ENCODE assay signal across 8 cellular contexts in genomic region chr22:31637938-31638618, GRCh38. TPM values are rescaled to one million over a fixed set of nuclear protein-coding genes. Genes with fewer than 3 reads are reported as not detected.
DNase-seq lines count a peak whose midpoint lies in the region; ATAC-seq and TF ChIP-seq lines count a peak whose summit lies in the region.

No MANE protein-coding gene starts in this region.

- DNase-seq in T-helper 2 cell treated with Interferon-gamma antibody and Interleukin-4, amounts not matched to agents 5 μg/mL and 100 μg/mL, for 36 hours (ENCODE audit: low spot score): no peak
- no peak for DNase-seq in T-helper 2 cell
- peak; percentile 56 for DNase-seq in HT1080 (ENCODE audit: low read depth)
- DNase-seq in ascending aorta (ENCODE audit: low spot score in 2 of 2): no peak
- DNase-seq in memory B cell (ENCODE audit: low spot score in 2 of 2): no peak
- no peak for DNase-seq in NCI-H2196 treated with DMSO at 0.1 percent for 48 hours (lab: John Stamatoyannopoulos, UW; ENCODE audit: unreplicated experiment)
- DNase-seq in NCI-H2196 (lab: John Stamatoyannopoulos, UW; ENCODE audit: unreplicated experiment): no peak
- DNase-seq in superior temporal gyrus (ENCODE audit: extremely low spot score): no peak

- no peaks in the 10 kb centered on the region for H3K27me3 ChIP-seq in ascending aorta

- peak overlapping the region; percentile 4 to 17 for H3K4me3 ChIP-seq in ascending aorta

- peaks cover 7% of the 10 kb centered on the region for H3K36me3 Mint-ChIP-seq in T-helper 2 cell treated with Interferon-gamma antibody and Interleukin-4, amounts not matched to agents 5 μg/mL and 100 μg/mL, for 36 hours (ENCODE audit: low read depth)
- H3K36me3 Mint-ChIP-seq in memory B cell: peaks cover 2% of the 10 kb centered on the region

- intact Hi-C loops in ascending aorta (cut with DNase I): no loop called here

- no peaks in the 10 kb centered on the region for H3K9me3 Mint-ChIP-seq in T-helper 2 cell treated with Interferon-gamma antibody and Interleukin-4, amounts not matched to agents 5 μg/mL and 100 μg/mL, for 36 hours
- H3K9me3 Mint-ChIP-seq in memory B cell: no peaks in the 10 kb centered on the region

- H3K9me3 ChIP-seq in ascending aorta: no peaks in the 10 kb centered on the region

- H3K27me3 Mint-ChIP-seq in T-helper 2 cell treated with Interferon-gamma antibody and Interleukin-4, amounts not matched to agents 5 μg/mL and 100 μg/mL, for 36 hours (ENCODE audit: low read depth): no peaks in the 10 kb centered on the region
- H3K27me3 Mint-ChIP-seq in memory B cell: no peaks in the 10 kb centered on the region

- no peaks in the 10 kb centered on the region for H3K36me3 ChIP-seq in ascending aorta

- H3K27ac ChIP-seq in ascending aorta: peak overlapping the region; percentile 67 to 85

- H3K4me3 Mint-ChIP-seq in T-helper 2 cell treated with Interferon-gamma antibody and Interleukin-4, amounts not matched to agents 5 μg/mL and 100 μg/mL, for 36 hours: peak overlapping the region; percentile 29
- H3K4me3 Mint-ChIP-seq in memory B cell: peak overlapping the region; percentile 67

- peak; percentile 63 for ATAC-seq in memory B cell (ENCODE audit: low read depth)

- peaks cover 3 to 7% of the 10 kb centered on the region in 2 donors for H3K4me1 ChIP-seq in ascending aorta

- TF ChIP-seq CTCF in ascending aorta (IDR thresholded peaks at IDR 0.05): no peak

- peaks cover 30% of the 10 kb centered on the region for H3K4me1 Mint-ChIP-seq in T-helper 2 cell treated with Interferon-gamma antibody and Interleukin-4, amounts not matched to agents 5 μg/mL and 100 μg/mL, for 36 hours (ENCODE audit: low read depth)
- H3K4me1 Mint-ChIP-seq in memory B cell: peaks cover 33% of the 10 kb centered on the region

- peak overlapping the region; percentile 75 for H3K27ac Mint-ChIP-seq in T-helper 2 cell treated with Interferon-gamma antibody and Interleukin-4, amounts not matched to agents 5 μg/mL and 100 μg/mL, for 36 hours
- peak overlapping the region; percentile 26 for H3K27ac Mint-ChIP-seq in memory B cell

RNA-seq across cellular contexts. Expression of gene PISD, which starts 23.9 kb away (rescaled TPM):
- 49.1 and 52.2 TPM in 2 replicates for total RNA-seq in HT1080 (2014; rRNA removed; shearing (Covaris generic))
- polyA plus RNA-seq in HT1080 (2015; cell fraction: cytosol; rRNA removed): 25.0 and 26.7 TPM in 2 replicates
- polyA plus RNA-seq in HT1080 (2015; cell fraction: nucleus; rRNA removed): 58.2 and 64.8 TPM in 2 replicates
- total RNA-seq in ascending aorta: 110 TPM
